In genomic region chr16:50295541-50296132, GRCh38 we compare ENCODE assay signal across 16 cellular contexts. TPM values are rescaled to one million over a fixed set of nuclear protein-coding genes. Genes with fewer than 3 reads are reported as not detected.
DNase-seq lines count a peak whose midpoint lies in the region; ATAC-seq lines count a peak whose summit lies in the region.
"Had no signal": no experiment of that assay in that cellular context is flagged by ENCODE, and none has a peak within 500 bp of the region (broad histone marks: within the 10 kb centered on the region; RNA-seq: fewer than 3 reads in every experiment).

No MANE protein-coding gene starts in this region.

- no peak overlapping the region for H3K27ac ChIP-seq in right cardiac atrium (ENCODE audit: low read length)
- no peak overlapping the region for H3K27ac ChIP-seq in caudate nucleus (ENCODE audit: low read depth, low read length)
- H3K27ac ChIP-seq: dorsolateral prefrontal cortex, SJCRH30 had no signal

- intact Hi-C loops in right cardiac atrium (cut with DNase I): no loop called here

- H3K4me3 Mint-ChIP-seq in activated naive CD8-positive, alpha-beta T cell: no peak overlapping the region
- H3K4me3 Mint-ChIP-seq in activated naive CD8-positive, alpha-beta T cell treated with anti-CD3 and anti-CD28 coated beads, Interleukin-2, amount 50 U/mL, for 24 hours: no peak overlapping the region
- H3K4me3 Mint-ChIP-seq in T-cell: no peak overlapping the region
- H3K4me3 Mint-ChIP-seq in stimulated activated effector memory CD8-positive, alpha-beta T cell treated with anti-CD3 and anti-CD28 coated beads, Interleukin-12 subunit alpha, Interleukin-12 subunit beta, amount 100 ng/mL, for 72 hours: no peak overlapping the region

- CTCF ChIA-PET in T-cell (lab: Charles Lee): interaction anchor here in 1 of 2 donors (0.7 kb wide), 1 partner anchor 35 kb away, joined by 4 read pairs; no protein-coding TSS in a partner anchor

- H3K9me3 Mint-ChIP-seq in activated naive CD8-positive, alpha-beta T cell (ENCODE audit: low read depth): no peaks in the 10 kb centered on the region
- H3K9me3 Mint-ChIP-seq in activated naive CD8-positive, alpha-beta T cell treated with anti-CD3 and anti-CD28 coated beads, Interleukin-2, amount 50 U/mL, for 24 hours: no peaks in the 10 kb centered on the region
- no peaks in the 10 kb centered on the region for H3K9me3 Mint-ChIP-seq in T-cell
- no peaks in the 10 kb centered on the region for H3K9me3 Mint-ChIP-seq in stimulated activated effector memory CD8-positive, alpha-beta T cell treated with anti-CD3 and anti-CD28 coated beads, Interleukin-12 subunit alpha, Interleukin-12 subunit beta, amount 100 ng/mL, for 72 hours

- no peaks in the 10 kb centered on the region for H3K36me3 Mint-ChIP-seq in activated naive CD8-positive, alpha-beta T cell
- H3K36me3 Mint-ChIP-seq in activated naive CD8-positive, alpha-beta T cell treated with anti-CD3 and anti-CD28 coated beads, Interleukin-2, amount 50 U/mL, for 24 hours (ENCODE audit: low read depth): peaks cover 17% of the 10 kb centered on the region
- H3K36me3 Mint-ChIP-seq in T-cell: peaks cover 32% of the 10 kb centered on the region
- H3K36me3 Mint-ChIP-seq in stimulated activated effector memory CD8-positive, alpha-beta T cell treated with anti-CD3 and anti-CD28 coated beads, Interleukin-12 subunit alpha, Interleukin-12 subunit beta, amount 100 ng/mL, for 72 hours: peaks cover 66% of the 10 kb centered on the region

- peak overlapping the region; percentile 54 for H3K27ac Mint-ChIP-seq in activated naive CD8-positive, alpha-beta T cell
- no peak overlapping the region for H3K27ac Mint-ChIP-seq in activated naive CD8-positive, alpha-beta T cell treated with anti-CD3 and anti-CD28 coated beads, Interleukin-2, amount 50 U/mL, for 24 hours
- H3K27ac Mint-ChIP-seq in T-cell: peak overlapping the region; percentile 44 to 85
- peak overlapping the region; percentile 84 for H3K27ac Mint-ChIP-seq in stimulated activated effector memory CD8-positive, alpha-beta T cell treated with anti-CD3 and anti-CD28 coated beads, Interleukin-12 subunit alpha, Interleukin-12 subunit beta, amount 100 ng/mL, for 72 hours

- no peak overlapping the region for H3K4me3 ChIP-seq in right cardiac atrium (ENCODE audit: low read length)
- H3K4me3 ChIP-seq: dorsolateral prefrontal cortex, SJCRH30 had no signal

- peaks cover 6% of the 10 kb centered on the region for H3K4me1 Mint-ChIP-seq in activated naive CD8-positive, alpha-beta T cell (ENCODE audit: low read depth)
- H3K4me1 Mint-ChIP-seq in activated naive CD8-positive, alpha-beta T cell treated with anti-CD3 and anti-CD28 coated beads, Interleukin-2, amount 50 U/mL, for 24 hours: no peaks in the 10 kb centered on the region
- peaks cover 0 to 7% (median 6%) of the 10 kb centered on the region in 3 donors for H3K4me1 Mint-ChIP-seq in T-cell
- H3K4me1 Mint-ChIP-seq in stimulated activated effector memory CD8-positive, alpha-beta T cell treated with anti-CD3 and anti-CD28 coated beads, Interleukin-12 subunit alpha, Interleukin-12 subunit beta, amount 100 ng/mL, for 72 hours: peaks cover 5% of the 10 kb centered on the region

- 94% methylated on average over 7 of the region's 7 CpGs for WGBS in right cardiac atrium

- no peaks in the 10 kb centered on the region for H3K4me1 ChIP-seq in right cardiac atrium (ENCODE audit: control insufficient read depth, insufficient read depth, low read length)
- H3K4me1 ChIP-seq: SJCRH30 had no signal

- no peaks in the 10 kb centered on the region for H3K9me3 ChIP-seq in right cardiac atrium (ENCODE audit: control insufficient read depth, low read length)
- H3K9me3 ChIP-seq: SJCRH30 had no signal

- H3K27me3 ChIP-seq in right cardiac atrium (ENCODE audit: control insufficient read depth, insufficient read depth): no peaks in the 10 kb centered on the region
- H3K27me3 ChIP-seq: dorsolateral prefrontal cortex, SJCRH30 had no signal

- no peaks in the 10 kb centered on the region for H3K27me3 Mint-ChIP-seq in activated naive CD8-positive, alpha-beta T cell
- no peaks in the 10 kb centered on the region for H3K27me3 Mint-ChIP-seq in activated naive CD8-positive, alpha-beta T cell treated with anti-CD3 and anti-CD28 coated beads, Interleukin-2, amount 50 U/mL, for 24 hours
- no peaks in the 10 kb centered on the region for H3K27me3 Mint-ChIP-seq in T-cell

- no peak for DNase-seq in activated naive CD8-positive, alpha-beta T cell treated with anti-CD3 and anti-CD28 coated beads, Interleukin-2, amount 50 U/mL, for 24 hours
- DNase-seq in T-cell (no peak), right cardiac atrium (peak; percentile 7 to 35 (median 30)), caudate nucleus (lab: John Stamatoyannopoulos, UW) (no peak)
- DNase-seq in stimulated activated effector memory CD8-positive, alpha-beta T cell treated with anti-CD3 and anti-CD28 coated beads, Interleukin-12 subunit alpha, Interleukin-12 subunit beta, amount 100 ng/mL, for 72 hours (ENCODE audit: low spot score in 2 of 2): no peak
- no peak for DNase-seq in stimulated activated CD4-positive, alpha-beta T cell treated with anti-CD3 and anti-CD28 coated beads, Interleukin-12 subunit alpha, Interleukin-12 subunit beta, amount 100 ng/mL, for 4 hours
- DNase-seq: EL, foreskin melanocyte, kidney glomerular epithelial cell, NCI-H2227 treated with DMSO at 0.1 percent for 48 hours, NCI-H82, SJCRH30 had no signal

- no peak for ATAC-seq in activated naive CD8-positive, alpha-beta T cell treated with anti-CD3 and anti-CD28 coated beads, Interleukin-2, amount 50 U/mL, for 24 hours
- no peak for ATAC-seq in T-cell (replicated peaks in 1 of 4)
- ATAC-seq in right cardiac atrium: no peak
- no peak for ATAC-seq in stimulated activated effector memory CD8-positive, alpha-beta T cell treated with anti-CD3 and anti-CD28 coated beads, Interleukin-12 subunit alpha, Interleukin-12 subunit beta, amount 100 ng/mL, for 72 hours
- ATAC-seq in HG02840 (IDR thresholded peaks at IDR 0.05; ENCODE audit: low FRiP score, unreplicated experiment): no peak
- ATAC-seq: activated CD4-positive, CD25-positive, alpha-beta regulatory T cell treated with anti-CD3 and anti-CD28 coated beads, Interleukin-2, amount 50 U/mL, for 24 hours had no signal

- POLR2A ChIA-PET in T-cell (lab: Charles Lee): no interaction called here

RNA-seq across cellular contexts. Expression of gene ADCY7, which starts 29.3 kb away (rescaled TPM):
- total RNA-seq in T-cell (100 to 1,000 TPM; 201 to 314 (median 278) TPM), right cardiac atrium (10 to 100 TPM; 11.4 to 21.2 (median 18.2) TPM)
- polyA plus RNA-seq in right cardiac atrium: 4.8 TPM

Comparison
In these comparisons a context has a peak if more than half of its experiments do, and no peak if none do; other contexts are left out.
1. DNase-seq: peak in right cardiac atrium (3 of 3); none in activated naive CD8-positive, alpha-beta T cell treated with anti-CD3 and anti-CD28 coated beads, Interleukin-2, amount 50 U/mL, for 24 hours (single experiment), T-cell (0 of 34), stimulated activated effector memory CD8-positive, alpha-beta T cell treated with anti-CD3 and anti-CD28 coated beads, Interleukin-12 subunit alpha, Interleukin-12 subunit beta, amount 100 ng/mL, for 72 hours (0 of 2), caudate nucleus (0 of 61) and stimulated activated CD4-positive, alpha-beta T cell treated with anti-CD3 and anti-CD28 coated beads, Interleukin-12 subunit alpha, Interleukin-12 subunit beta, amount 100 ng/mL, for 4 hours (single experiment).
2. RNA of gene ADCY7, which starts 29.3 kb away (total RNA-seq): 201 to 314 TPM in T-cell; 11.4 to 21.2 TPM in right cardiac atrium; every median in the first group is over 4 times any median in the second.